9 cellular contexts compared by ENCODE assay signal in genomic region chr1:228383773-228384172, GRCh38. TPM values are rescaled to one million over a fixed set of nuclear protein-coding genes. Genes with fewer than 3 reads are reported as not detected.
"Had no signal": no experiment of that assay in that cellular context is flagged by ENCODE, and none has a peak within 500 bp of the region (broad histone marks: within the 10 kb centered on the region; RNA-seq: fewer than 3 reads in every experiment).

No MANE protein-coding gene starts in this region.

- FAIRE-seq: HepG2, HTR-8/SVneo had no signal

- DNase-seq: IMR-90, KBM-7, KG1 had no signal

- ATAC-seq: HepG2 had no signal

- H3K27ac ChIP-seq: HL-60 had no signal

RNA-seq across cellular contexts. Expression of gene TRIM17, which starts 32.9 kb away (rescaled TPM):
- total RNA-seq: HT-29, HT1080, IMR-90 had no signal
- polyA plus RNA-seq: IgD-negative memory B cell had no signal
